Comparison of ENCODE assay signal across 1 cellular context in genomic region chr1:81848880-81849500, GRCh38.
TF ChIP-seq lines count a peak whose summit lies in the region.

No MANE protein-coding gene starts in this region.

TF ChIP-seq in HepG2, 621 proteins besides CTCF, POLR2A, EP300 and RAD21 (continued from another document):
- no peak for TF ChIP-seq MIER3 (CRISPR knock-in tag; IDR thresholded peaks at IDR 0.05; ENCODE audit: borderline replicate concordance)
- 0 out of 2 replicates have a peak, but pooled peaks have one; percentile 9 for TF ChIP-seq THAP11 (CRISPR knock-in tag; IDR thresholded peaks at IDR 0.05)
- TF ChIP-seq SOX5 (CRISPR knock-in tag; IDR thresholded peaks at IDR 0.05; ENCODE audit: borderline replicate concordance), result peak; percentile 95
- no peak for TF ChIP-seq MLLT10 (CRISPR knock-in tag; IDR thresholded peaks at IDR 0.05)
- TF ChIP-seq ZNF331 (CRISPR knock-in tag; IDR thresholded peaks at IDR 0.05), result no peak; the same call in 1 of the 2 replicates
- peak; percentile 70; the same call in 1 of the 2 replicates for TF ChIP-seq NCOA2 (CRISPR knock-in tag; IDR thresholded peaks at IDR 0.05)
- TF ChIP-seq POGK (CRISPR knock-in tag; conservative IDR thresholded peaks at IDR 0.05), result no peak
- TF ChIP-seq ZGPAT (CRISPR knock-in tag; IDR thresholded peaks at IDR 0.05), result peak; percentile 53; the same call in 1 of the 2 replicates
- TF ChIP-seq ZNF761 (CRISPR knock-in tag; conservative IDR thresholded peaks at IDR 0.05), result no peak
- 0 out of 2 replicates have a peak, but pooled peaks have one; percentile 19 for TF ChIP-seq RFX3 (CRISPR knock-in tag; IDR thresholded peaks at IDR 0.05)
- peak; percentile 76; the same call in 1 of the 2 replicates for TF ChIP-seq AHDC1 (CRISPR knock-in tag; IDR thresholded peaks at IDR 0.05; ENCODE audit: borderline replicate concordance)
- no peak for TF ChIP-seq ZNF224 (CRISPR knock-in tag; IDR thresholded peaks at IDR 0.05)
- TF ChIP-seq PPARG (CRISPR knock-in tag; conservative IDR thresholded peaks at IDR 0.05), result 0 out of 2 replicates have a peak, but pooled peaks have one; percentile 13
- peak; percentile 76; the same call in 1 of the 2 replicates for TF ChIP-seq TBX2 (CRISPR knock-in tag; IDR thresholded peaks at IDR 0.05; ENCODE audit: borderline replicate concordance)
- no peak for TF ChIP-seq SIX1 (CRISPR knock-in tag; IDR thresholded peaks at IDR 0.05; ENCODE audit: borderline replicate concordance)
- no peak for TF ChIP-seq AGO1 (IDR thresholded peaks at IDR 0.05; ENCODE audit: low read depth, low read length, poor library complexity, severe bottlenecking)
- TF ChIP-seq TBX3 (IDR thresholded peaks at IDR 0.05; ENCODE audit: borderline replicate concordance), result peak; percentile 96
- no peak for TF ChIP-seq NFIB (CRISPR knock-in tag; IDR thresholded peaks at IDR 0.05; ENCODE audit: borderline replicate concordance)
- TF ChIP-seq SNAI1 (CRISPR knock-in tag; IDR thresholded peaks at IDR 0.05; ENCODE audit: borderline replicate concordance), result no peak
- TF ChIP-seq MIXL1 (CRISPR knock-in tag; IDR thresholded peaks at IDR 0.05), result peak; percentile 74
- 0 out of 2 replicates have a peak, but pooled peaks have one; percentile 24 for TF ChIP-seq RXRB (CRISPR knock-in tag; IDR thresholded peaks at IDR 0.05; ENCODE audit: borderline replicate concordance)
- 0 out of 2 replicates have a peak, but pooled peaks have one; percentile 30 for TF ChIP-seq MED1 (CRISPR knock-in tag; IDR thresholded peaks at IDR 0.05)
- TF ChIP-seq XBP1 (CRISPR knock-in tag; IDR thresholded peaks at IDR 0.05), result no peak
- TF ChIP-seq TEAD3 (CRISPR knock-in tag; optimal IDR thresholded peaks at IDR 0.05; ENCODE audit: borderline replicate concordance), result peak; percentile 57
- no peak for TF ChIP-seq HMGXB4 (CRISPR knock-in tag; IDR thresholded peaks at IDR 0.05; ENCODE audit: borderline replicate concordance in 1 of 2, low read depth in 1 of 2)
- TF ChIP-seq ZHX2 (IDR thresholded peaks at IDR 0.05; ENCODE audit: low read depth), result no peak
- no peak for TF ChIP-seq ZHX2 (CRISPR knock-in tag; IDR thresholded peaks at IDR 0.05; ENCODE audit: borderline replicate concordance)
